ENCODE assay signal across 17 cellular contexts in the genomic region with DNA sequence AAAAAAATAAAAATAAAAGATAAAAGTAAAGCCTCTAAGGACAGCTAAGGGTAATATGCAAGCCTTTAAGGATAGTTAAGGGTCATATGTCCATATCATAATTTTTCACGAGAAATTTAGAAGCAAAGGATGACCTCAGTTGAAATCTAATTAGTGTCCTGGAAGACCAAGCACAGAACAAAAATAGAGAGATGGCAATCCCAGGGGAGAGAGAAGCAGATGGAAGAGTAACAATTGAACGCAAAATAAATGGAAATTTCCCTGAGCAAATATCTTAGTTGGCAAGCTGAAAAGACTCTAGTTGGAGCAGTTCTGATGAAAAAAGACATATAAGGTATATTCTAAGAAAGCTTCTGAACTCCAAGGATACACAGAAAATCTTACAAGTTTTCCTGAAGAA.
DNase-seq lines count a peak whose midpoint lies in the region; TF ChIP-seq lines count a peak whose summit lies in the region.
"Had no signal": no experiment of that assay in that cellular context is flagged by ENCODE, and none has a peak within 500 bp of the region (broad histone marks: within the 10 kb centered on the region; RNA-seq: fewer than 3 reads in every experiment).

No MANE protein-coding gene starts in this region.

- DNase-seq in G401 (ENCODE audit: low spot score): peak; percentile 85
- DNase-seq in NCI-H446 treated with DMSO at 0.1 percent for 48 hours (lab: John Stamatoyannopoulos, UW): peak; percentile 32
- peak; percentile 15 to 67 for DNase-seq in cerebellar nuclear complex (lab: John Stamatoyannopoulos, UW)
- no peak for DNase-seq in glomerular visceral epithelial cell (ENCODE audit: extremely low spot score)
- no peak for DNase-seq in activated CD8-positive, alpha-beta memory T cell treated with anti-CD3 and anti-CD28 coated beads for 24 hours
- no peak for DNase-seq in GM13976 (ENCODE audit: low spot score)
- DNase-seq: 8988T; ACHN; AML-193; BE2C; CD4-positive, alpha-beta T cell; CD8-positive, alpha-beta memory T cell; DMS 273 treated with DMSO at 0.1 percent for 48 hours; DMS79; EL; GF-D8; H9 had no signal

- no peak for TF ChIP-seq CTCF in GM13976 (IDR thresholded peaks at IDR 0.05; ENCODE audit: borderline replicate concordance, control extremely low read depth, extremely low read depth, insufficient read depth, missing control alignments)

- in situ Hi-C loops in G401 (cut with HindIII; ENCODE audit: low sequenced_read_pairs) (no loop called here), GM13976 (cut with MboI; ENCODE audit: low sequenced_read_pairs, unreplicated experiment) (no loop called here)

Comparison
In these comparisons a context has a peak if more than half of its experiments do, and no peak if none do; other contexts are left out.
1. DNase-seq: peak in G401 (single experiment), NCI-H446 treated with DMSO at 0.1 percent for 48 hours (single experiment) and cerebellar nuclear complex (2 of 2); none in glomerular visceral epithelial cell (single experiment), activated CD8-positive, alpha-beta memory T cell treated with anti-CD3 and anti-CD28 coated beads for 24 hours (single experiment) and GM13976 (single experiment).